In the genomic region with DNA sequence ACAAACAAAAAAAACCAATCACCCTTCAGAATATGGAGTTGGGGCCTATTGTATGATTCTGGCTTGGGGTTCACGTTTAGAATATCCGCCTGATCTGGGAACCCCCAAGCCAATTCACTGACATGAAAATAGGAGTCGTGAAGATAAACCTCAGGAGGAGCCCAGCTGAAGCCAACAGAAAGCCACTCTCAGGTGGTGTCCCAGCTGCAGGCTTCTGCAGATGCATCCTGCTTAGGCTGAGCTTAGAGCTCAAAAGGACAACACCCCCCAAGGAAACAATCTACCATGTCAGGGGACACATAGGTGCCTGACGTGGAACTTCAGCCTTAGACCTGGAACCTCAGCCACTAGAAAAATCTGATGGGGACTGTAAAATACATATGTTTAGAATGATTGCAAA, we compare ENCODE assay signal across 18 cellular contexts. TPM values are rescaled to one million over a fixed set of nuclear protein-coding genes. Genes with fewer than 3 reads are reported as not detected.
DNase-seq lines count a peak whose midpoint lies in the region; ATAC-seq and TF ChIP-seq lines count a peak whose summit lies in the region.
"Had no signal": no experiment of that assay in that cellular context is flagged by ENCODE, and none has a peak within 500 bp of the region (broad histone marks: within the 10 kb centered on the region; RNA-seq: fewer than 3 reads in every experiment).

No MANE protein-coding gene starts in this region.

- intact Hi-C loops in activated CD4-positive, alpha-beta T cell treated with anti-CD3 and anti-CD28 coated beads, Interleukin-2, amount 10 ng/mL, durations not matched to agents 24 days and 14 days (cut with micrococcal nuclease) = loop anchor here (5.0 kb wide), 1 partner anchor 68 kb away; no protein-coding TSS in a partner anchor

- peak overlapping the region; percentile 54 for H3K27ac Mint-ChIP-seq in activated CD4-positive, alpha-beta T cell treated with anti-CD3 and anti-CD28 coated beads, Interleukin-2, amount 10 ng/mL, durations not matched to agents 24 days and 14 days
- peak overlapping the region; percentile 94 to 96 (median 95) for H3K27ac Mint-ChIP-seq in IgD-negative memory B cell
- H3K27ac Mint-ChIP-seq in activated CD4-positive, alpha-beta memory T cell treated with anti-CD3 and anti-CD28 coated beads, Interleukin-2, amount 10 ng/mL, durations not matched to agents 7 days and 5 days = peak overlapping the region; percentile 86
- peak overlapping the region; percentile 96 to 100 (median 99) for H3K27ac Mint-ChIP-seq in naive thymus-derived CD8-positive, alpha-beta T cell

- no peak overlapping the region for H3K4me3 Mint-ChIP-seq in activated CD4-positive, alpha-beta T cell treated with anti-CD3 and anti-CD28 coated beads, Interleukin-2, amount 10 ng/mL, durations not matched to agents 24 days and 14 days
- H3K4me3 Mint-ChIP-seq in IgD-negative memory B cell = peak overlapping the region; percentile 42 to 74 (median 45)
- no peak overlapping the region for H3K4me3 Mint-ChIP-seq in activated CD4-positive, alpha-beta memory T cell treated with anti-CD3 and anti-CD28 coated beads, Interleukin-2, amount 10 ng/mL, durations not matched to agents 7 days and 5 days
- H3K4me3 Mint-ChIP-seq in naive thymus-derived CD8-positive, alpha-beta T cell = peak overlapping the region; percentile 11 to 86 (median 74)
- H3K4me3 Mint-ChIP-seq: nephron had no signal

- H3K36me3 Mint-ChIP-seq in activated CD4-positive, alpha-beta T cell treated with anti-CD3 and anti-CD28 coated beads, Interleukin-2, amount 10 ng/mL, durations not matched to agents 24 days and 14 days (ENCODE audit: low read depth) = peaks cover 57% of the 10 kb centered on the region
- peaks cover 4% of the 10 kb centered on the region for H3K36me3 Mint-ChIP-seq in IgD-negative memory B cell
- H3K36me3 Mint-ChIP-seq in activated CD4-positive, alpha-beta memory T cell treated with anti-CD3 and anti-CD28 coated beads, Interleukin-2, amount 10 ng/mL, durations not matched to agents 7 days and 5 days (ENCODE audit: low read depth) = peaks cover 77% of the 10 kb centered on the region
- H3K36me3 Mint-ChIP-seq in naive thymus-derived CD8-positive, alpha-beta T cell = peaks cover 0 to 23% (median 16%) of the 10 kb centered on the region in 3 donors

- peaks cover 37% of the 10 kb centered on the region for H3K4me1 Mint-ChIP-seq in activated CD4-positive, alpha-beta T cell treated with anti-CD3 and anti-CD28 coated beads, Interleukin-2, amount 10 ng/mL, durations not matched to agents 24 days and 14 days
- H3K4me1 Mint-ChIP-seq in IgD-negative memory B cell = peaks cover 23 to 26% (median 25%) of the 10 kb centered on the region in 3 donors
- H3K4me1 Mint-ChIP-seq in activated CD4-positive, alpha-beta memory T cell treated with anti-CD3 and anti-CD28 coated beads, Interleukin-2, amount 10 ng/mL, durations not matched to agents 7 days and 5 days = peaks cover 35% of the 10 kb centered on the region
- H3K4me1 Mint-ChIP-seq in naive thymus-derived CD8-positive, alpha-beta T cell = peaks cover 41 to 82% (median 63%) of the 10 kb centered on the region in 4 donors

- H3K27me3 Mint-ChIP-seq in activated CD4-positive, alpha-beta T cell treated with anti-CD3 and anti-CD28 coated beads, Interleukin-2, amount 10 ng/mL, durations not matched to agents 24 days and 14 days = no peaks in the 10 kb centered on the region
- no peaks in the 10 kb centered on the region for H3K27me3 Mint-ChIP-seq in IgD-negative memory B cell
- H3K27me3 Mint-ChIP-seq in activated CD4-positive, alpha-beta memory T cell treated with anti-CD3 and anti-CD28 coated beads, Interleukin-2, amount 10 ng/mL, durations not matched to agents 7 days and 5 days = no peaks in the 10 kb centered on the region
- H3K27me3 Mint-ChIP-seq in naive thymus-derived CD8-positive, alpha-beta T cell = no peaks in the 10 kb centered on the region

- H3K9me3 Mint-ChIP-seq in activated CD4-positive, alpha-beta T cell treated with anti-CD3 and anti-CD28 coated beads, Interleukin-2, amount 10 ng/mL, durations not matched to agents 24 days and 14 days = no peaks in the 10 kb centered on the region
- no peaks in the 10 kb centered on the region for H3K9me3 Mint-ChIP-seq in IgD-negative memory B cell
- no peaks in the 10 kb centered on the region for H3K9me3 Mint-ChIP-seq in activated CD4-positive, alpha-beta memory T cell treated with anti-CD3 and anti-CD28 coated beads, Interleukin-2, amount 10 ng/mL, durations not matched to agents 7 days and 5 days
- H3K9me3 Mint-ChIP-seq in naive thymus-derived CD8-positive, alpha-beta T cell = no peaks in the 10 kb centered on the region
- H3K9me3 Mint-ChIP-seq: nephron had no signal

- peak; percentile 59 for DNase-seq in activated CD4-positive, alpha-beta T cell treated with anti-CD3 and anti-CD28 coated beads, Interleukin-2, amount 10 ng/mL, durations not matched to agents 24 days and 14 days
- DNase-seq in activated CD4-positive, alpha-beta T cell treated with anti-CD3 and anti-CD28 coated beads, Interleukin-2, amount 50 U/mL, for 4 hours = no peak
- DNase-seq in activated CD4-positive, alpha-beta memory T cell treated with anti-CD3 and anti-CD28 coated beads, Interleukin-2, amount 10 ng/mL, durations not matched to agents 7 days and 5 days = no peak
- DNase-seq in naive thymus-derived CD8-positive, alpha-beta T cell = peak in 4 of 10 donors; percentile 14 to 26 (median 22)
- no peak for DNase-seq in cortex of kidney (lab: John Stamatoyannopoulos, UW)
- DNase-seq in omental fat pad (ENCODE audit: low spot score) = no peak
- DNase-seq in SHP77 treated with DMSO at 0.1 percent for 48 hours (lab: John Stamatoyannopoulos, UW) = no peak
- DNase-seq: activated CD8-positive, alpha-beta memory T cell treated with anti-CD3 and anti-CD28 coated beads for 24 hours; activated gamma-delta T cell treated with Interleukin-2 at 50 U/mL for 16 hours; Caco-2; dorsolateral prefrontal cortex; lower lobe of right lung; psoas muscle; SHP77; T1000 had no signal

- ATAC-seq in naive thymus-derived CD8-positive, alpha-beta T cell = peak; percentile 7 to 29
- ATAC-seq in omental fat pad (ENCODE audit: low FRiP score) = no peak
- ATAC-seq: K562 had no signal

- POLR2A ChIA-PET in activated CD4-positive, alpha-beta memory T cell treated with anti-CD3 and anti-CD28 coated beads, Interleukin-2, amount 10 ng/mL, durations not matched to agents 7 days and 5 days (lab: Charles Lee) = interaction anchor here (0.8 to 2.3 kb wide), 7 partner anchors 16 to 69 kb away, joined by 3 to 11 read pairs (median 4); a partner anchor contains a TSS
- POLR2A ChIA-PET in naive thymus-derived CD8-positive, alpha-beta T cell (lab: Charles Lee) = interaction anchor here (0.7 to 19.9 kb wide), 11 partner anchors 9 to 304 kb away, joined by 3 to 398 read pairs (median 18); a partner anchor contains a TSS

- no peak for TF ChIP-seq CTCF in omental fat pad (IDR thresholded peaks at IDR 0.05)

- CTCF ChIA-PET in activated CD4-positive, alpha-beta memory T cell treated with anti-CD3 and anti-CD28 coated beads, Interleukin-2, amount 10 ng/mL, durations not matched to agents 7 days and 5 days (lab: Charles Lee) = interaction anchor here (0.8 to 3.5 kb wide), 3 partner anchors 22 to 63 kb away, joined by 3 to 17 read pairs (median 12); no protein-coding TSS in a partner anchor

RNA-seq across cellular contexts. Expression of a gene that starts 51.9 kb away (rescaled TPM):
- total RNA-seq in activated CD4-positive, alpha-beta T cell treated with anti-CD3 and anti-CD28 coated beads, Interleukin-2, amount 10 ng/mL, durations not matched to agents 24 days and 14 days = 45.2 and 46.3 TPM in 2 replicates
- 8.8 TPM for polyA plus RNA-seq in IgD-negative memory B cell
- total RNA-seq in activated CD4-positive, alpha-beta memory T cell treated with anti-CD3 and anti-CD28 coated beads, Interleukin-2, amount 10 ng/mL, durations not matched to agents 7 days and 5 days = 10 to 100 TPM; 86.2 to 89.5 TPM
- 10 to 100 TPM; 47.1 to 48.2 TPM for total RNA-seq in naive thymus-derived CD8-positive, alpha-beta T cell
- 1 to 10 TPM; 2.4 to 4.6 (median 4.5) TPM for polyA plus RNA-seq in naive thymus-derived CD8-positive, alpha-beta T cell
- 100 to 1,000 TPM in 1 of 4 donors, 10 to 100 TPM in 3; 46.9 to 109 (median 88.6) TPM for total RNA-seq in omental fat pad

Comparison
In these comparisons a context has a peak if more than half of its experiments do, and no peak if none do; other contexts are left out.
1. H3K4me3 Mint-ChIP-seq: peak in IgD-negative memory B cell (4 of 4) and naive thymus-derived CD8-positive, alpha-beta T cell (10 of 10); none in activated CD4-positive, alpha-beta T cell treated with anti-CD3 and anti-CD28 coated beads, Interleukin-2, amount 10 ng/mL, durations not matched to agents 24 days and 14 days (single experiment) and activated CD4-positive, alpha-beta memory T cell treated with anti-CD3 and anti-CD28 coated beads, Interleukin-2, amount 10 ng/mL, durations not matched to agents 7 days and 5 days (single experiment).
2. Peak in every context shown above with its lines, with median percentiles within 50 percentile points of each other: H3K27ac Mint-ChIP-seq.